Comparison of ENCODE assay signal across 10 cellular contexts in the genomic region with DNA sequence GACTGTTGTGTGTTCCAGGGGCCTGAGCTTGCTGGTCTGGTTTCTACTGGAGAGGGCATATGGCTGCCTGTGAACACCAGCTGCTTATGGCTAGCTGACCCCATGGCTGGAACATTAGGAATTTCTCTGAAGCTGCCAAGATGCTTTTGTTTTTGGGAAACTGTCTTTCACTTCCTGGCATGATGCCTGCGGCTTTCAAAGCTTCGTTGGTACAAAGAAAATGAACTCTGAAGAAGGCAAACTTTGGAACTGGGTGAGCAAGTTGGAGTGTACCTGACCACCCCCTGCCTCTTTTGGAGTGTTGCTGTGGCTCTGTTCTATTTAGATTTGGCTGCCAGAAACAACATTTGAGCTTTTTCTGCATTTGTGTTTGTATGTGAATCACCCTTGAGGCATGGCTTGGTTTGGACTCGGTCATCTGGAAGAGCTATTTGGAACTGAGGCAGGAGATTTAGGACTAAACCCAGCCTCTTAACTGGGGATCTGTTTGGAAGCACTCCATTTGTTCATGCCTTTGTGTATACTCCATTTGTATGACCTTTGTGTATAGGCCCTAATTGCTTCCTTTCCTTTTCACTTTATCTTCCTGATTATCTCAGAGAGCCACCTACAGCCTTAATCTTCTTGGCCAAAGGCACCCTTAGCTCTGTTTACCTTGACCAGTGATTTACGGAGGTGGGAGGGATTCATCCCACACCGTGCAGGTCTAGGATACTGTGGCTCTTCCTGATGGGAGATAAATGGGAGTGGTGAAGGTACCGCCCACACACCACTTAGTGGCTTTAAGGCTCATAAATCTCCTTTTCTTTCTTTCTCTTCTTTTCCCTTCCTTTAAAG. TPM values are rescaled to one million over a fixed set of nuclear protein-coding genes. Genes with fewer than 3 reads are reported as not detected.
DNase-seq lines count a peak whose midpoint lies in the region.
"Had no signal": no experiment of that assay in that cellular context is flagged by ENCODE, and none has a peak within 500 bp of the region (broad histone marks: within the 10 kb centered on the region; RNA-seq: fewer than 3 reads in every experiment).

No MANE protein-coding gene starts in this region.

- H3K9me3 ChIP-seq in GM23248 (ENCODE audit: low read depth): no peaks in the 10 kb centered on the region
- H3K9me3 ChIP-seq in adipocyte (ENCODE audit: control insufficient read depth, low read length): no peaks in the 10 kb centered on the region

- intact Hi-C loops in activated CD4-positive, alpha-beta T cell treated with anti-CD3 and anti-CD28 coated beads, Interleukin-2, amount 10 ng/mL, durations not matched to agents 24 days and 14 days (cut with micrococcal nuclease): no loop called here

- 9 to 12% methylated on average over 6 of the region's 6 CpGs for WGBS in GM23248 (ENCODE audit: low coverage in 1 of 2, low lambda C conversion rate in 2 of 2, missing lambda C conversion rate in 2 of 2), 2 experiments

- DNase-seq in GM23248 (peak; percentile 78), adipocyte (ENCODE audit: low read depth) (peak; percentile 76), inferior parietal cortex (ENCODE audit: extremely low spot score) (peak; percentile 25), stromal cell of bone marrow (ENCODE audit: low read depth) (peak; percentile 81), NCI-H510A (lab: John Stamatoyannopoulos, UW) (no peak), activated gamma-delta T cell treated with Interleukin-2 at 50 U/mL for 16 hours (no peak)
- DNase-seq in activated CD8-positive, alpha-beta memory T cell treated with anti-CD3 and anti-CD28 coated beads, Interleukin-2, amount 50 U/mL, for 48 hours: no peak
- DNase-seq in activated CD4-positive, alpha-beta T cell treated with anti-CD3 and anti-CD28 coated beads, Interleukin-2, amount 10 ng/mL, durations not matched to agents 24 days and 14 days: no peak
- DNase-seq: NK-92 treated with Interleukin-12 subunit alpha and Interleukin-12 subunit beta, amount 100 ng/mL, for 24 hours had no signal

- H3K9me3 Mint-ChIP-seq in activated CD4-positive, alpha-beta T cell treated with anti-CD3 and anti-CD28 coated beads, Interleukin-2, amount 10 ng/mL, durations not matched to agents 24 days and 14 days: no peaks in the 10 kb centered on the region

- H2AFZ ChIP-seq in GM23248: peak overlapping the region; percentile 32; the same call in 1 of the 2 replicates

- H3K27ac ChIP-seq in GM23248: no peak overlapping the region
- H3K27ac ChIP-seq: epithelial cell of prostate had no signal

- H3K4me2 ChIP-seq in GM23248 (ENCODE audit: unreplicated experiment): peak overlapping the region; percentile 49

- H3K4me1 ChIP-seq in GM23248 (ENCODE audit: insufficient read depth) (peaks cover 20% of the 10 kb centered on the region), adipocyte (ENCODE audit: control insufficient read depth, insufficient read depth, low read length) (peaks cover 18% of the 10 kb centered on the region)

- H3F3A ChIP-seq in GM23248 (ENCODE audit: insufficient read depth): peaks cover 25% of the 10 kb centered on the region

- H3K9ac ChIP-seq in GM23248 (no peak overlapping the region), adipocyte (ENCODE audit: low read length) (peak overlapping the region; percentile 19)

- H3K27ac Mint-ChIP-seq in activated CD4-positive, alpha-beta T cell treated with anti-CD3 and anti-CD28 coated beads, Interleukin-2, amount 10 ng/mL, durations not matched to agents 24 days and 14 days: no peak overlapping the region

- no peaks in the 10 kb centered on the region for H3K27me3 Mint-ChIP-seq in activated CD4-positive, alpha-beta T cell treated with anti-CD3 and anti-CD28 coated beads, Interleukin-2, amount 10 ng/mL, durations not matched to agents 24 days and 14 days

- in situ Hi-C loops in GM23248 (cut with MboI): no loop called here

- H3K36me3 ChIP-seq in GM23248 (ENCODE audit: low read depth) (no peaks in the 10 kb centered on the region), adipocyte (ENCODE audit: control insufficient read depth, insufficient read depth, low read length, severe bottlenecking) (no peaks in the 10 kb centered on the region)

- H3K4me1 Mint-ChIP-seq in activated CD4-positive, alpha-beta T cell treated with anti-CD3 and anti-CD28 coated beads, Interleukin-2, amount 10 ng/mL, durations not matched to agents 24 days and 14 days: no peaks in the 10 kb centered on the region

- H3K36me3 Mint-ChIP-seq in activated CD4-positive, alpha-beta T cell treated with anti-CD3 and anti-CD28 coated beads, Interleukin-2, amount 10 ng/mL, durations not matched to agents 24 days and 14 days (ENCODE audit: low read depth): no peaks in the 10 kb centered on the region

- H3K79me2 ChIP-seq in GM23248 (ENCODE audit: insufficient read depth): no peaks in the 10 kb centered on the region

- no peaks in the 10 kb centered on the region for H4K20me1 ChIP-seq in GM23248 (ENCODE audit: insufficient read depth)

- no peak overlapping the region for H3K4me3 Mint-ChIP-seq in activated CD4-positive, alpha-beta T cell treated with anti-CD3 and anti-CD28 coated beads, Interleukin-2, amount 10 ng/mL, durations not matched to agents 24 days and 14 days

- H3K27me3 ChIP-seq in GM23248 (replicated peaks; ENCODE audit: insufficient read depth) (no peaks in the 10 kb centered on the region), adipocyte (replicated peaks; ENCODE audit: control insufficient read depth, insufficient read depth, low read length) (no peaks in the 10 kb centered on the region)

- no peaks in the 10 kb centered on the region for H3K9me2 ChIP-seq in GM23248 (ENCODE audit: insufficient read depth)

- H3K4me3 ChIP-seq in GM23248: peak overlapping the region; percentile 20
- peak overlapping the region; percentile 73 for H3K4me3 ChIP-seq in adipocyte (ENCODE audit: low read length)

RNA-seq across cellular contexts. Expression of gene CPHXL, which starts 7.2 kb away (rescaled TPM):
- total RNA-seq in GM23248 (2014; rRNA removed; shearing (Covaris generic)): not detected in 2 replicates
- polyA plus RNA-seq in GM23248 (2016; fragmentation: Nextera tagmentation; extraction: Ambion mirVana): not detected in 2 replicates
- total RNA-seq in activated CD4-positive, alpha-beta T cell treated with anti-CD3 and anti-CD28 coated beads, Interleukin-2, amount 10 ng/mL, durations not matched to agents 24 days and 14 days: not detected in 2 replicates

RNA-seq across cellular contexts. Expression of gene DUXB, which starts 32.3 kb away (rescaled TPM):
- total RNA-seq in GM23248 (2014; rRNA removed; shearing (Covaris generic)): not detected in 2 replicates
- not detected in 2 replicates for polyA plus RNA-seq in GM23248 (2016; fragmentation: Nextera tagmentation; extraction: Ambion mirVana)
- total RNA-seq in activated CD4-positive, alpha-beta T cell treated with anti-CD3 and anti-CD28 coated beads, Interleukin-2, amount 10 ng/mL, durations not matched to agents 24 days and 14 days: not detected in 2 replicates

RNA-seq across cellular contexts. Expression of gene CPHXL2, which starts 56.7 kb away (rescaled TPM):
- not detected in 2 replicates for total RNA-seq in GM23248 (2014; rRNA removed; shearing (Covaris generic))
- polyA plus RNA-seq in GM23248 (2016; fragmentation: Nextera tagmentation; extraction: Ambion mirVana): 0.15 TPM in 1 of 2 replicates, not detected in the other
- not detected in 2 replicates for total RNA-seq in activated CD4-positive, alpha-beta T cell treated with anti-CD3 and anti-CD28 coated beads, Interleukin-2, amount 10 ng/mL, durations not matched to agents 24 days and 14 days

Comparison
In these comparisons a context has a peak if more than half of its experiments do, and no peak if none do; other contexts are left out.
1. DNase-seq: peak in GM23248 (single experiment), adipocyte (single experiment), inferior parietal cortex (single experiment) and stromal cell of bone marrow (single experiment); none in NCI-H510A (single experiment), activated gamma-delta T cell treated with Interleukin-2 at 50 U/mL for 16 hours (single experiment), activated CD8-positive, alpha-beta memory T cell treated with anti-CD3 and anti-CD28 coated beads, Interleukin-2, amount 50 U/mL, for 48 hours (single experiment) and activated CD4-positive, alpha-beta T cell treated with anti-CD3 and anti-CD28 coated beads, Interleukin-2, amount 10 ng/mL, durations not matched to agents 24 days and 14 days (single experiment).